In genomic region chr10:3025300-3025699, GRCh38 we compare ENCODE assay signal across 24 cellular contexts.
"Had no signal": no experiment of that assay in that cellular context is flagged by ENCODE, and none has a peak within 500 bp of the region (broad histone marks: within the 10 kb centered on the region; RNA-seq: fewer than 3 reads in every experiment).

No MANE protein-coding gene starts in this region.

- DNase-seq: activated CD4-positive, alpha-beta T cell treated with anti-CD3 and anti-CD28 coated beads for 48 hours; activated CD4-positive, alpha-beta T cell treated with anti-CD3 and anti-CD28 coated beads, Interleukin-2, amount 50 U/mL, for 4 hours; activated CD4-positive, CD25-positive, alpha-beta regulatory T cell treated with anti-CD3 and anti-CD28 coated beads, Interleukin-2, amount 50 U/mL, for 72 hours; activated CD8-positive, alpha-beta memory T cell treated with anti-CD3 and anti-CD28 coated beads, Interleukin-2, amount 50 U/mL, for 48 hours; activated CD8-positive, alpha-beta T cell treated with anti-CD3 and anti-CD28 coated beads, Interleukin-2, amount 10 ng/mL, durations not matched to agents 7 days and 5 days; activated T-cell treated with anti-CD3 and anti-CD28 coated beads, Interleukin-2, amount 50 U/mL, for 1 hour; aorta; caudate nucleus; Karpas-422; MM.1S; NCI-H1092 treated with DMSO at 0.1 percent for 48 hours; NCI-H1417 treated with DMSO at 0.1 percent for 48 hours; NCI-H1694; NCI-H2029; NCI-H2107; NCI-H2171 treated with DMSO at 0.1 percent for 48 hours; NCI-H226; NCI-H526 treated with DMSO at 0.1 percent for 48 hours; NCI-H82; PC-9; SHP77 treated with DMSO at 0.1 percent for 48 hours had no signal

- H3K9me3 Mint-ChIP-seq: activated naive CD4-positive, alpha-beta T cell treated with anti-CD3 and anti-CD28 coated beads, Interleukin-2, amount 50 U/mL, for 24 hours; T-helper 1 cell treated with Interleukin-12 subunit alpha and Interleukin-12 subunit beta and Interleukin-4 antibody, amounts not matched to agents 30 μg/mL and 1 μg/mL, for 36 hours had no signal

- H3K4me3 Mint-ChIP-seq: activated CD8-positive, alpha-beta T cell treated with anti-CD3 and anti-CD28 coated beads, Interleukin-2, amount 10 ng/mL, durations not matched to agents 7 days and 5 days; activated naive CD4-positive, alpha-beta T cell treated with anti-CD3 and anti-CD28 coated beads, Interleukin-2, amount 50 U/mL, for 24 hours; T-helper 1 cell treated with Interleukin-12 subunit alpha and Interleukin-12 subunit beta and Interleukin-4 antibody, amounts not matched to agents 30 μg/mL and 1 μg/mL, for 36 hours; WTC11 had no signal

- ATAC-seq: activated CD8-positive, alpha-beta T cell treated with anti-CD3 and anti-CD28 coated beads, Interleukin-2, amount 10 ng/mL, durations not matched to agents 7 days and 5 days; WTC11 had no signal

- H3K27ac Mint-ChIP-seq: activated CD8-positive, alpha-beta T cell treated with anti-CD3 and anti-CD28 coated beads, Interleukin-2, amount 10 ng/mL, durations not matched to agents 7 days and 5 days; activated naive CD4-positive, alpha-beta T cell treated with anti-CD3 and anti-CD28 coated beads, Interleukin-2, amount 50 U/mL, for 24 hours; T-helper 1 cell treated with Interleukin-12 subunit alpha and Interleukin-12 subunit beta and Interleukin-4 antibody, amounts not matched to agents 30 μg/mL and 1 μg/mL, for 36 hours; WTC11 had no signal

- H3K36me3 Mint-ChIP-seq: activated naive CD4-positive, alpha-beta T cell treated with anti-CD3 and anti-CD28 coated beads, Interleukin-2, amount 50 U/mL, for 24 hours; WTC11 had no signal

- H3K4me1 Mint-ChIP-seq: activated naive CD4-positive, alpha-beta T cell treated with anti-CD3 and anti-CD28 coated beads, Interleukin-2, amount 50 U/mL, for 24 hours; WTC11 had no signal
